11 cellular contexts compared by ENCODE assay signal in genomic region chr3:141384157-141384556, GRCh38. TPM values are rescaled to one million over a fixed set of nuclear protein-coding genes. Genes with fewer than 3 reads are reported as not detected.
A peak's percentile ranks its signal among the peaks of the same experiment; 100 is the strongest.
DNase-seq lines count a peak whose midpoint lies in the region; ATAC-seq, FAIRE-seq and TF ChIP-seq lines count a peak whose summit lies in the region.
"Had no signal": no experiment of that assay in that cellular context is flagged by ENCODE, and none has a peak within 500 bp of the region (broad histone marks: within the 10 kb centered on the region; RNA-seq: fewer than 3 reads in every experiment).

No MANE protein-coding gene starts in this region.

- peak; percentile 81 for FAIRE-seq in H54 (lab: Jason Lieb, UNC)

- peak overlapping the region; percentile 37 for H3K27ac ChIP-seq in temporal lobe (ENCODE audit: low read depth, low read length)

- no peak overlapping the region for H3K4me3 ChIP-seq in fibroblast of mammary gland (ENCODE audit: control insufficient read depth, low read depth, low read length)

- TF ChIP-seq CTCF in fibroblast of mammary gland (conservative IDR thresholded peaks at IDR 0.05; ENCODE audit: control insufficient read depth, insufficient read depth, low read depth, low read length) = no peak

- no peak for DNase-seq in H54 (ENCODE audit: insufficient read length, low spot score)
- peak; percentile 56 for DNase-seq in SHP77 treated with DMSO at 0.1 percent for 48 hours (lab: John Stamatoyannopoulos, UW)
- DNase-seq in fibroblast of mammary gland (ENCODE audit: low read depth) = peak; percentile 62
- no peak for DNase-seq in stimulated activated CD4-positive, alpha-beta T cell treated with anti-CD3 and anti-CD28 coated beads, Interleukin-4, amount 100 ng/mL, for 1 hour
- DNase-seq: activated T-cell treated with anti-CD3 and anti-CD28 coated beads for 4 hours, GDM1, T-cell had no signal

- ATAC-seq in HG03571 (IDR thresholded peaks at IDR 0.05; ENCODE audit: unreplicated experiment) (no peak), GM18909 (IDR thresholded peaks at IDR 0.05; ENCODE audit: poor library complexity, unreplicated experiment) (no peak), GM21529 (IDR thresholded peaks at IDR 0.05; ENCODE audit: unreplicated experiment) (no peak)
- ATAC-seq: T-cell had no signal

- no peak for TF ChIP-seq POLR2A in H54 (IDR thresholded peaks at IDR 0.05; ENCODE audit: low read depth, low read length)

RNA-seq across cellular contexts. Expression of gene ZBTB38, which starts 15.9 kb away (rescaled TPM):
- 117 TPM for total RNA-seq in temporal lobe

Comparison
In these comparisons a context has a peak if more than half of its experiments do, and no peak if none do; other contexts are left out.
1. DNase-seq: peak in SHP77 treated with DMSO at 0.1 percent for 48 hours (single experiment) and fibroblast of mammary gland (single experiment); none in H54 (single experiment) and stimulated activated CD4-positive, alpha-beta T cell treated with anti-CD3 and anti-CD28 coated beads, Interleukin-4, amount 100 ng/mL, for 1 hour (single experiment).